9 cellular contexts compared by ENCODE assay signal in the genomic region with DNA sequence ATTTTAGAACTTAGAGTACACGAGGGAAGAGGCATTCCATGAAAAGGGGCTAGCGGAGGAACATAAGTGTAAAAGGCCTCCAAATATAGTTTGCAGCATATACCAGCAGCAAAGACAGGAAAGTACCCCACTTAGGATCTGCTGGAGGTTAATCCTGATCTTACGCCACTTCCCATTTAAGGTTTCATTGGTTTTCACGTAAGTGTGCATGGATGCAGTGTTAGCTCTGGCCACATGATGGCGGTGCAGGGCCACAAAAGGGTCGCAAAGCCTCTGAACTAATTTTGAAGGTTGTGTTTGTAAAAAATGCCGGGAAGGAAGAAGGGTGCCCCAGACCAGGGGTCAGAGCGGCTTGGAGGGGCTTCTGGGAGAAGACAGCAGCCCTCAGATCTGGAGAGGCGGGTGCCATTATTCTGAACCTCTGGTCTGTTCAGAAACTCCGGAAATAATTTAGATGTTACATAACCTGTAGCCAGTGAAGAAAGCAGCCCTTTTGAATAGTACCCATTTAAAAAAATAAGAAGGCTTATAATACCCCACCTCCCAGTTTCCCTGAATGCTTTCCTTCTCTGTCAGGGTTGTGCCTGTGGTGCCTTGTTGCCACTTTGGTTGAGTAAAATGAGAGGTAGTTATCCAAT. TPM values are rescaled to one million over a fixed set of nuclear protein-coding genes. Genes with fewer than 3 reads are reported as not detected.
DNase-seq lines count a peak whose midpoint lies in the region; ATAC-seq and TF ChIP-seq lines count a peak whose summit lies in the region.
"Had no signal": no experiment of that assay in that cellular context is flagged by ENCODE, and none has a peak within 500 bp of the region (broad histone marks: within the 10 kb centered on the region; RNA-seq: fewer than 3 reads in every experiment).

No MANE protein-coding gene starts in this region.

- H3K4me3 ChIP-seq in muscle layer of duodenum (ENCODE audit: low read depth in 1 of 2, low read length in 2 of 2) = peak overlapping the region; percentile 1 to 47

- DNase-seq in DMS 273 (lab: John Stamatoyannopoulos, UW; ENCODE audit: unreplicated experiment) (peak; percentile 87), HT-29 (ENCODE audit: low spot score) (peak; percentile 69), NOMO-1 (lab: John Stamatoyannopoulos, UW; ENCODE audit: unreplicated experiment in 2 of 2) (peak; percentile 84 to 90), erythroblast (lab: John Stamatoyannopoulos, UW) (peak; percentile 50 to 71)
- DNase-seq in activated CD8-positive, alpha-beta memory T cell treated with anti-CD3 and anti-CD28 coated beads, Interleukin-2, amount 50 U/mL, for 4 hours = peak; percentile 38
- DNase-seq in stimulated activated naive B cell treated with anti-CD40 and anti-IgM and Interleukin-4, amounts not matched to agents 10 μg/mL and 1 μg/mL and 100 μg/mL, for 72 hours = peak; percentile 48

- no peaks in the 10 kb centered on the region for H3K9me3 Mint-ChIP-seq in stimulated activated naive B cell treated with anti-CD40 and anti-IgM and Interleukin-4, amounts not matched to agents 10 μg/mL and 1 μg/mL and 100 μg/mL, for 72 hours

- peaks cover 7 to 13% of the 10 kb centered on the region in 2 donors for H3K4me1 Mint-ChIP-seq in stimulated activated naive B cell treated with anti-CD40 and anti-IgM and Interleukin-4, amounts not matched to agents 10 μg/mL and 1 μg/mL and 100 μg/mL, for 72 hours

- H3K27ac Mint-ChIP-seq in stimulated activated naive B cell treated with anti-CD40 and anti-IgM and Interleukin-4, amounts not matched to agents 10 μg/mL and 1 μg/mL and 100 μg/mL, for 72 hours = no peak overlapping the region

- no peaks in the 10 kb centered on the region for H3K36me3 Mint-ChIP-seq in stimulated activated naive B cell treated with anti-CD40 and anti-IgM and Interleukin-4, amounts not matched to agents 10 μg/mL and 1 μg/mL and 100 μg/mL, for 72 hours

- no peaks in the 10 kb centered on the region for H3K9me3 ChIP-seq in muscle layer of duodenum (ENCODE audit: control insufficient read depth in 1 of 2, low read length in 2 of 2)

- TF ChIP-seq POLR2A in erythroblast (IDR thresholded peaks at IDR 0.05; ENCODE audit: low read length) = no peak

- H3K4me1 ChIP-seq in muscle layer of duodenum (ENCODE audit: control insufficient read depth in 1 of 2, insufficient read depth in 2 of 2, low read length in 2 of 2) = no peaks in the 10 kb centered on the region

- ATAC-seq in GM21447 (IDR thresholded peaks at IDR 0.05; ENCODE audit: unreplicated experiment) = peak; percentile 90
- peak; percentile 75 to 82 for ATAC-seq in stimulated activated naive B cell treated with anti-CD40 and anti-IgM and Interleukin-4, amounts not matched to agents 10 μg/mL and 1 μg/mL and 100 μg/mL, for 72 hours (replicated peaks)

- H3K27ac ChIP-seq in muscle layer of duodenum (ENCODE audit: low read length) = no peak overlapping the region
- H3K27ac ChIP-seq: epithelial cell of prostate had no signal

- peaks cover 44 to 56% of the 10 kb centered on the region in 2 donors for H3K27me3 Mint-ChIP-seq in stimulated activated naive B cell treated with anti-CD40 and anti-IgM and Interleukin-4, amounts not matched to agents 10 μg/mL and 1 μg/mL and 100 μg/mL, for 72 hours

- no peaks in the 10 kb centered on the region for H3K27me3 ChIP-seq in muscle layer of duodenum (ENCODE audit: low read depth, low read length)

- no peaks in the 10 kb centered on the region for H3K36me3 ChIP-seq in muscle layer of duodenum (ENCODE audit: control insufficient read depth in 1 of 2, insufficient read depth in 2 of 2, low read length in 2 of 2)

- peak overlapping the region; percentile 8 to 21 for H3K4me3 Mint-ChIP-seq in stimulated activated naive B cell treated with anti-CD40 and anti-IgM and Interleukin-4, amounts not matched to agents 10 μg/mL and 1 μg/mL and 100 μg/mL, for 72 hours

RNA-seq across cellular contexts. Expression of a gene that starts 59.5 kb away (rescaled TPM):
- 4.3 and 4.5 TPM in 2 replicates for total RNA-seq in HT-29 (2014; rRNA removed; shearing (Covaris generic))
